In genomic region chr19:51572415-51572814, GRCh38 we compare ENCODE assay signal across 1 cellular context.
TF ChIP-seq lines count a peak whose summit lies in the region.

No MANE protein-coding gene starts in this region.

TF ChIP-seq in GM23338, 12 proteins besides CTCF, POLR2A, EP300 and RAD21 (continued from another document):
- TF ChIP-seq STAT1 (IDR thresholded peaks at IDR 0.05; ENCODE audit: unreplicated experiment), result no peak
- TF ChIP-seq ZNF462 (CRISPR knock-in tag; IDR thresholded peaks at IDR 0.05), result no peak
TF ChIP-seq in GM23338: peak in this region for 0.
